ENCODE assay signal across 1 cellular context in genomic region chr3:15637131-15637951, GRCh38.
TF ChIP-seq lines count a peak whose summit lies in the region.

No MANE protein-coding gene starts in this region.

TF ChIP-seq in H1, 55 proteins besides CTCF, POLR2A, EP300 and RAD21 (continued from another document):
- TF ChIP-seq, protein P1, sequence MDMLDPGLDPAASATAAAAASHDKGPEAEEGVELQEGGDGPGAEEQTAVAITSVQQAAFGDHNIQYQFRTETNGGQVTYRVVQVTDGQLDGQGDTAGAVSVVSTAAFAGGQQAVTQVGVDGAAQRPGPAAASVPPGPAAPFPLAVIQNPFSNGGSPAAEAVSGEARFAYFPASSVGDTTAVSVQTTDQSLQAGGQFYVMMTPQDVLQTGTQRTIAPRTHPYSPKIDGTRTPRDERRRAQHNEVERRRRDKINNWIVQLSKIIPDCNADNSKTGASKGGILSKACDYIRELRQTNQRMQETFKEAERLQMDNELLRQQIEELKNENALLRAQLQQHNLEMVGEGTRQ (IDR thresholded peaks at IDR 0.05; ENCODE audit: low read length): no peak
- no peak for TF ChIP-seq SP2 (IDR thresholded peaks at IDR 0.05; ENCODE audit: low read length)
